9 cellular contexts compared by ENCODE assay signal in the genomic region with DNA sequence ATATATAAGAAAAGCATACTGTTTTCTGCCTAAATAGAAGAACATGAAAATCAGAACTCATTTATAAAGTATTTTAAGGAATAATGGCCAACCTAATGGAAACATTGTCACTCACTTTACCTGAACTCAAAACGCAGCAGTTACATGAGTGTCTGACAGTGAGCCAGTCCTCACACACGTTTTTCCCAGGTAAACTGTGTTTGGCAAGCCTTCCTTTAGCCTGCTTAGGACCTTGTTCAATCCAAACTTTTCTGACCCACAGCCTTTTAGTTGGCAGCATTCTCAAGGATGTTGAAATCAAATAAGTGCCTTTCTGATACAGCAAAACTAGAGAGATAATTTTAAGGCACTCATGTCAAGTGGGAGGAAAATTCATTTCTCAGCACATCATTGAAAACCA.
"Had no signal": no experiment of that assay in that cellular context is flagged by ENCODE, and none has a peak within 500 bp of the region (broad histone marks: within the 10 kb centered on the region; RNA-seq: fewer than 3 reads in every experiment).

No MANE protein-coding gene starts in this region.

- H3K36me3 ChIP-seq: HAP-1 had no signal

- ATAC-seq: GM23338, HCT116 had no signal

- H3K9me3 Mint-ChIP-seq: GM23338, H9, HFFc6 had no signal

- H3K9me3 ChIP-seq: HAP-1 had no signal

- H3K27ac ChIP-seq: GM23248 had no signal

- H3K27ac Mint-ChIP-seq: GM23338, H9, HFFc6 had no signal

- H3K4me1 ChIP-seq: HAP-1 had no signal

- DNase-seq: GM23248, GOT3, H7, H9, HCEC 1CT, HFFc6 had no signal

- H3K4me3 ChIP-seq: GM23248, GM23338, HAP-1 had no signal
